Comparison of ENCODE assay signal across 3 cellular contexts in the genomic region with DNA sequence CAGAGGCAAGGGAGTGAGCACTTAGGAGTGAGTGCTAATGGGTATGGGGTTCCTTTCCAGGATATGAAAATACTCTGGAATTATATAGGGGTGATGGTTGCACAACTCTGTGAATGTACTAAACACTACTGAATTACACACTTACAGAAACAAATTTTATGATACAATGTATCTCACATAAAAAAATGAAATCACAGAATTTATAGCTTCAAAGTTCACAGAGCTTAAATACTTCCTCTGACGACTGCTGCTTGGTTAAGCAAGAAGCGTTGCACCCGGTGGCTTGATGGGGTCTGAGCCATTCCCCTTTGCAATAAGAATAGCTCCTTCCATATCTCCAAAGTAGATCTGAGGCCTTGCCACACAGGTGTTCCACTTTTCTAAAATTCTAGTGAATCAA.
"Had no signal": no experiment of that assay in that cellular context is flagged by ENCODE, and none has a peak within 500 bp of the region (broad histone marks: within the 10 kb centered on the region; RNA-seq: fewer than 3 reads in every experiment).

No MANE protein-coding gene starts in this region.

- DNase-seq: GDM1, GF-D8 had no signal

- ATAC-seq: GM12878 had no signal

- H3K4me3 ChIP-seq: GM12878 had no signal
